In genomic region chr1:8815582-8816285, GRCh38 we compare ENCODE assay signal across 8 cellular contexts. TPM values are rescaled to one million over a fixed set of nuclear protein-coding genes. Genes with fewer than 3 reads are reported as not detected.
DNase-seq lines count a peak whose midpoint lies in the region; ATAC-seq and TF ChIP-seq lines count a peak whose summit lies in the region.

No MANE protein-coding gene starts in this region.

- H3K9ac ChIP-seq in BLaER1 (peak overlapping the region; percentile 93), HUES48 (ENCODE audit: low read depth, low read length) (no peak overlapping the region)

- DNase-seq in activated CD8-positive, alpha-beta T cell treated with anti-CD3 and anti-CD28 coated beads for 36 hours, result no peak
- DNase-seq in hepatocyte (ENCODE audit: low spot score), result peak; percentile 48
- DNase-seq in skeletal muscle cell (ENCODE audit: low read depth), result no peak

- H3K4me1 ChIP-seq in BLaER1 (peaks cover 57% of the 10 kb centered on the region), HUES48 (ENCODE audit: control insufficient read depth, insufficient read depth, low read length) (peaks cover 38% of the 10 kb centered on the region), hepatocyte (ENCODE audit: insufficient read depth) (peaks cover 26% of the 10 kb centered on the region)

- no peaks in the 10 kb centered on the region for H3K27me3 Mint-ChIP-seq in activated CD8-positive, alpha-beta T cell treated with anti-CD3 and anti-CD28 coated beads for 36 hours

- H3K9me2 ChIP-seq in hepatocyte (replicated peaks; ENCODE audit: insufficient read depth), result no peaks in the 10 kb centered on the region

- H3K4me2 ChIP-seq in BLaER1 (peak overlapping the region; percentile 92), hepatocyte (peak overlapping the region; percentile 84)

- peaks cover 66% of the 10 kb centered on the region for H3K79me2 ChIP-seq in hepatocyte

- H3K36me3 Mint-ChIP-seq in activated CD8-positive, alpha-beta T cell treated with anti-CD3 and anti-CD28 coated beads for 36 hours (ENCODE audit: low read depth), result no peaks in the 10 kb centered on the region

- CTCF ChIA-PET in activated CD8-positive, alpha-beta T cell treated with anti-CD3 and anti-CD28 coated beads for 36 hours (lab: Charles Lee), result interaction anchor here (0.7 to 3.2 kb wide), 6 partner anchors 13 to 254 kb away, joined by 3 to 20 read pairs (median 4); no protein-coding TSS in a partner anchor

- peak overlapping the region; percentile 96 for H3K27ac ChIP-seq in BLaER1
- peak overlapping the region; percentile 37 for H3K27ac ChIP-seq in HUES48 (ENCODE audit: low read depth, low read length)
- H3K27ac ChIP-seq in hepatocyte, result peak overlapping the region; percentile 98

- H2AFZ ChIP-seq in hepatocyte, result peak overlapping the region; percentile 21

- POLR2A ChIA-PET in activated CD8-positive, alpha-beta T cell treated with anti-CD3 and anti-CD28 coated beads for 36 hours (lab: Charles Lee), result interaction anchor here (0.8 to 1.8 kb wide), 5 partner anchors 10 to 391 kb away, joined by 3 to 4 read pairs (median 4); no protein-coding TSS in a partner anchor

- H3K27ac Mint-ChIP-seq in activated CD8-positive, alpha-beta T cell treated with anti-CD3 and anti-CD28 coated beads for 36 hours, result peak overlapping the region; percentile 89

- H3K27me3 ChIP-seq in BLaER1 (no peaks in the 10 kb centered on the region), HUES48 (ENCODE audit: control insufficient read depth, insufficient read depth, low read length) (no peaks in the 10 kb centered on the region), hepatocyte (no peaks in the 10 kb centered on the region)

- no peak for TF ChIP-seq CTCF in activated CD8-positive, alpha-beta T cell treated with anti-CD3 and anti-CD28 coated beads for 36 hours (IDR thresholded peaks at IDR 0.05)
- no peak for TF ChIP-seq CTCF in hepatocyte (IDR thresholded peaks at IDR 0.05; ENCODE audit: poor library complexity)

- H3K4me3 ChIP-seq in BLaER1 (peak overlapping the region; percentile 82), HUES48 (ENCODE audit: low read depth, low read length) (peak overlapping the region; percentile 94), hepatocyte (peak overlapping the region; percentile 77), skeletal muscle cell (ENCODE audit: low read depth, low read length) (peak overlapping the region; percentile 88)

- no peak for ATAC-seq in activated CD8-positive, alpha-beta T cell treated with anti-CD3 and anti-CD28 coated beads for 36 hours
- ATAC-seq in HG02970 (IDR thresholded peaks at IDR 0.05; ENCODE audit: low FRiP score, unreplicated experiment), result no peak
- no peak for ATAC-seq in GM18867 (IDR thresholded peaks at IDR 0.05; ENCODE audit: unreplicated experiment)
- no peak for ATAC-seq in GM21737 (IDR thresholded peaks at IDR 0.05; ENCODE audit: unreplicated experiment)

- H3K4me3 Mint-ChIP-seq in activated CD8-positive, alpha-beta T cell treated with anti-CD3 and anti-CD28 coated beads for 36 hours, result peak overlapping the region; percentile 90

- H3K9me3 Mint-ChIP-seq in activated CD8-positive, alpha-beta T cell treated with anti-CD3 and anti-CD28 coated beads for 36 hours, result no peaks in the 10 kb centered on the region

- no peaks in the 10 kb centered on the region for H3K9me3 ChIP-seq in BLaER1
- H3K9me3 ChIP-seq in HUES48 (ENCODE audit: control insufficient read depth, insufficient read depth, low read length), result no peaks in the 10 kb centered on the region
- H3K9me3 ChIP-seq in hepatocyte (ENCODE audit: low read depth), result no peaks in the 10 kb centered on the region

- 11% methylated on average over 5 of the region's 5 CpGs for WGBS in hepatocyte (ENCODE audit: low lambda C conversion rate, missing lambda C conversion rate)

- intact Hi-C loops in activated CD8-positive, alpha-beta T cell treated with anti-CD3 and anti-CD28 coated beads for 36 hours (cut with micrococcal nuclease), result no loop called here

- H3K36me3 ChIP-seq in BLaER1, result peaks cover 4% of the 10 kb centered on the region; the same call in 1 of the 2 replicates
- H3K36me3 ChIP-seq in HUES48 (ENCODE audit: control insufficient read depth, insufficient read depth, low read length), result no peaks in the 10 kb centered on the region
- no peaks in the 10 kb centered on the region for H3K36me3 ChIP-seq in hepatocyte (replicated peaks; ENCODE audit: insufficient read depth, low read depth)

- peaks cover 53% of the 10 kb centered on the region for H3K4me1 Mint-ChIP-seq in activated CD8-positive, alpha-beta T cell treated with anti-CD3 and anti-CD28 coated beads for 36 hours (ENCODE audit: low read depth)

- H4K20me1 ChIP-seq in BLaER1 (peaks cover 49% of the 10 kb centered on the region), hepatocyte (ENCODE audit: insufficient read depth, poor library complexity, severe bottlenecking) (peaks cover 11% of the 10 kb centered on the region)

RNA-seq across cellular contexts. Expression of gene RERE, which starts 1.7 kb away (rescaled TPM):
- 10 to 100 TPM; 45.8 to 57.1 TPM for total RNA-seq in activated CD8-positive, alpha-beta T cell treated with anti-CD3 and anti-CD28 coated beads for 36 hours
- total RNA-seq in hepatocyte, result 39.8 and 46.0 TPM in 2 replicates
- polyA plus RNA-seq in hepatocyte, result 62.8 and 74.3 TPM in 2 replicates

Comparison
In these comparisons a context has a peak if more than half of its experiments do, and no peak if none do; other contexts are left out.
1. H3K27ac ChIP-seq: peak in every context shown above with its lines; median percentile 98 in hepatocyte; 96 in BLaER1; 37 in HUES48.